In genomic region chr1:17102232-17102631, GRCh38 we compare ENCODE assay signal across 19 cellular contexts. TPM values are rescaled to one million over a fixed set of nuclear protein-coding genes. Genes with fewer than 3 reads are reported as not detected.
"Had no signal": no experiment of that assay in that cellular context is flagged by ENCODE, and none has a peak within 500 bp of the region (broad histone marks: within the 10 kb centered on the region; RNA-seq: fewer than 3 reads in every experiment).

No MANE protein-coding gene starts in this region.

- H3K4me3 ChIP-seq: ovary, testis, tibial nerve, upper lobe of right lung, vagina had no signal

- H3K27me3 ChIP-seq: ovary, testis, tibial nerve, upper lobe of right lung, vagina had no signal

- H3K4me1 ChIP-seq: vagina had no signal

- DNase-seq: cortex of kidney; effector memory CD4-positive, alpha-beta T cell; glutamatergic neuron; left colon; mesendoderm; naive B cell; nephron progenitor cell; ovary; right cardiac atrium; stimulated activated CD4-positive, alpha-beta T cell treated with anti-CD3 and anti-CD28 coated beads, Interleukin-4, amount 100 ng/mL, for 1 hour; stimulated activated CD8-positive, alpha-beta memory T cell treated with anti-CD3 and anti-CD28 coated beads, Interleukin-4, amount 100 ng/mL, for 48 hours; stimulated activated naive CD8-positive, alpha-beta T cell treated with anti-CD3 and anti-CD28 coated beads, Interleukin-15, Interleukin-2, amounts not matched to agents 100 U/mL and 50 U/mL, for 24 hours; testis; upper lobe of right lung had no signal

- H3K9me3 ChIP-seq: ovary, testis, tibial nerve, upper lobe of right lung, vagina had no signal

- H3K36me3 ChIP-seq: ovary, tibial nerve, upper lobe of right lung, vagina had no signal

- ATAC-seq: esophagus mucosa; left colon; right cardiac atrium; stimulated activated effector memory CD8-positive, alpha-beta T cell treated with anti-CD3 and anti-CD28 coated beads, Interleukin-12 subunit alpha, Interleukin-12 subunit beta, amount 100 ng/mL, for 72 hours; stimulated activated naive CD8-positive, alpha-beta T cell treated with anti-CD3 and anti-CD28 coated beads, Interleukin-15, Interleukin-2, amounts not matched to agents 100 U/mL and 50 U/mL, for 24 hours; upper lobe of right lung had no signal

- H3K27ac ChIP-seq: ovary, testis, tibial nerve, upper lobe of right lung, vagina had no signal

RNA-seq across cellular contexts. Expression of gene PADI2, which starts 17.0 kb away (rescaled TPM):
- total RNA-seq: fibroblast of lung had no signal
